In genomic region chr3:50154476-50154839, GRCh38 we compare ENCODE assay signal across 8 cellular contexts. TPM values are rescaled to one million over a fixed set of nuclear protein-coding genes. Genes with fewer than 3 reads are reported as not detected.
A peak's percentile ranks its signal among the peaks of the same experiment; 100 is the strongest.
DNase-seq lines count a peak whose midpoint lies in the region; ATAC-seq, FAIRE-seq and TF ChIP-seq lines count a peak whose summit lies in the region.

No MANE protein-coding gene starts in this region.

- H3K27me3 Mint-ChIP-seq in osteocyte (ENCODE audit: unreplicated experiment): peaks cover 23% of the 10 kb centered on the region

- CTCF ChIA-PET in endothelial cell of umbilical vein (lab: Charles Lee): interaction anchor here (1.1 to 3.8 kb wide), 6 partner anchors 17 to 37 kb away, joined by 3 to 40 read pairs (median 12); no protein-coding TSS in a partner anchor

- dilution Hi-C loops in endothelial cell of umbilical vein (cut with MboI; ENCODE audit: extremely low pct_ligation_motif_present, low sequenced_read_pairs): no loop called here

- POLR2A ChIA-PET in endothelial cell of umbilical vein (lab: Charles Lee): no interaction called here

- BruUV-seq in endothelial cell of umbilical vein (replicated peaks; lab: Mats Ljungman, UMichigan): no TSS peak

- H3K79me2 ChIP-seq in endothelial cell of umbilical vein (ENCODE audit: control insufficient read depth, insufficient read depth, low read length): peaks cover 36% of the 10 kb centered on the region

- H3K9me1 ChIP-seq in endothelial cell of umbilical vein (replicated peaks; ENCODE audit: control insufficient read depth, extremely low read depth, insufficient read depth, low read length): no peaks in the 10 kb centered on the region

- H3K36me3 ChIP-seq in endothelial cell of umbilical vein (ENCODE audit: control insufficient read depth in 2 of 2, extremely low read depth in 1 of 2, insufficient read depth in 2 of 2, low read length in 2 of 2): no peaks in the 10 kb centered on the region

- H3K9ac ChIP-seq in endothelial cell of umbilical vein (replicated peaks; ENCODE audit: extremely low read depth, insufficient read depth, low read length): no peak overlapping the region

- ATAC-seq in GM21423 (IDR thresholded peaks at IDR 0.05; ENCODE audit: unreplicated experiment): peak; percentile 13

- TF ChIP-seq POLR2A in endothelial cell of umbilical vein (IDR thresholded peaks at IDR 0.05; ENCODE audit: low read depth, low read length): no peak

- H3K4me3 Mint-ChIP-seq in osteocyte (ENCODE audit: unreplicated experiment): peak overlapping the region; percentile 63

- no peaks in the 10 kb centered on the region for H3K27me3 ChIP-seq in endothelial cell of umbilical vein (ENCODE audit: control insufficient read depth in 2 of 2, insufficient read depth in 2 of 2, low read length in 2 of 2)

- H3K4me1 Mint-ChIP-seq in osteocyte (ENCODE audit: unreplicated experiment): peaks cover 38% of the 10 kb centered on the region

- H3K27ac ChIP-seq in endothelial cell of umbilical vein (ENCODE audit: insufficient read depth, low read depth, low read length): no peak overlapping the region

- peak; percentile 48 for DNase-seq in ELF-1 (ENCODE audit: low read depth, low spot score)
- DNase-seq in NCI-H526 treated with DMSO at 0.1 percent for 48 hours (lab: John Stamatoyannopoulos, UW): peak; percentile 69
- peak; percentile 47 for DNase-seq in endothelial cell of umbilical vein (ENCODE audit: low read depth, low spot score)
- no peak for DNase-seq in osteocyte (ENCODE audit: extremely low spot score, unreplicated experiment)
- no peak for DNase-seq in mucosa of gallbladder (ENCODE audit: low spot score)
- no peak for DNase-seq in NCI-H1694 treated with DMSO at 0.1 percent for 48 hours (lab: John Stamatoyannopoulos, UW)
- DNase-seq in NCI-H187 treated with DMSO at 0.1 percent for 48 hours (lab: John Stamatoyannopoulos, UW): no peak

- TF ChIP-seq CTCF in endothelial cell of umbilical vein (IDR thresholded peaks at IDR 0.05; ENCODE audit: extremely low read depth in 1 of 2, insufficient read depth in 1 of 2, low read depth in 1 of 2, low read length in 2 of 2): peak; percentile 45 to 71
- peak; percentile 9 for TF ChIP-seq CTCF in osteocyte (IDR thresholded peaks at IDR 0.05)

- H3K9me3 ChIP-seq in endothelial cell of umbilical vein (replicated peaks; ENCODE audit: control insufficient read depth, insufficient read depth, low read length): no peaks in the 10 kb centered on the region

- H2AFZ ChIP-seq in endothelial cell of umbilical vein (ENCODE audit: low read depth, low read length): peak overlapping the region; percentile 53

- no peaks in the 10 kb centered on the region for H3K36me3 Mint-ChIP-seq in osteocyte (ENCODE audit: unreplicated experiment)

- peak; percentile 33 for FAIRE-seq in endothelial cell of umbilical vein (lab: Jason Lieb, UNC)

- H3K4me1 ChIP-seq in endothelial cell of umbilical vein (ENCODE audit: control insufficient read depth, extremely low read depth, insufficient read depth, low read length): peaks cover 45% of the 10 kb centered on the region

- H3K4me2 ChIP-seq in endothelial cell of umbilical vein (ENCODE audit: insufficient read depth, low read length): peak overlapping the region; percentile 66

- H3K27ac Mint-ChIP-seq in osteocyte (ENCODE audit: unreplicated experiment): no peak overlapping the region

- no peaks in the 10 kb centered on the region for H4K20me1 ChIP-seq in endothelial cell of umbilical vein (replicated peaks; ENCODE audit: control insufficient read depth, extremely low read depth, insufficient read depth, low read length)

- intact Hi-C loops in endothelial cell of umbilical vein (cut with micrococcal nuclease): loop anchor here (1.0 kb wide), 2 partner anchors 16 to 33 kb away; no protein-coding TSS in a partner anchor

- H3K4me3 ChIP-seq in endothelial cell of umbilical vein (replicated peaks in 1 of 3; ENCODE audit: insufficient read depth in 1 of 3, low read depth in 1 of 3, low read length in 3 of 3): peak overlapping the region; percentile 14 to 77 (median 37)

- no peaks in the 10 kb centered on the region for H3K9me3 Mint-ChIP-seq in osteocyte (ENCODE audit: unreplicated experiment)

TF ChIP-seq in endothelial cell of umbilical vein, 7 proteins besides CTCF, POLR2A, EP300 and RAD21:
- TF ChIP-seq FOS (IDR thresholded peaks at IDR 0.05; ENCODE audit: borderline replicate concordance, insufficient read depth, low read length) (no peak), MAX (IDR thresholded peaks at IDR 0.05; ENCODE audit: insufficient read depth, insufficient read length) (no peak), GATA2 (IDR thresholded peaks at IDR 0.05; ENCODE audit: insufficient read depth, insufficient read length, low read depth, low read length) (no peak), POLR2AphosphoS5 (IDR thresholded peaks at IDR 0.05; ENCODE audit: insufficient read depth, low read depth, low read length) (no peak), MYC (IDR thresholded peaks at IDR 0.05; ENCODE audit: low read depth, low read length) (no peak), JUN (IDR thresholded peaks at IDR 0.05; ENCODE audit: borderline replicate concordance, insufficient read depth, insufficient read length, low read depth) (no peak), EZH2 (IDR thresholded peaks at IDR 0.05; ENCODE audit: borderline replicate concordance, low read depth, low read length, severe bottlenecking) (no peak)

RNA-seq across cellular contexts. Expression of gene SEMA3F, which starts 0.7 kb away (rescaled TPM):
- total RNA-seq in endothelial cell of umbilical vein: 99.1 and 143 TPM in 2 replicates
- polyA plus RNA-seq in endothelial cell of umbilical vein: 64.8 and 65.8 TPM in 2 replicates
- polyA plus RNA-seq in endothelial cell of umbilical vein (2011; cell fraction: cytosol; rRNA removed): 52.6 and 61.9 TPM in 2 replicates
- 74.4 and 75.9 TPM in 2 replicates for polyA plus RNA-seq in endothelial cell of umbilical vein (2011; cell fraction: nucleus; rRNA removed)
- polyA plus RNA-seq in endothelial cell of umbilical vein (2012): 91.4 and 101 TPM in 2 replicates
- polyA minus RNA-seq in endothelial cell of umbilical vein: 84.2 and 86.5 TPM in 2 replicates
- polyA minus RNA-seq in endothelial cell of umbilical vein (2011; cell fraction: cytosol; rRNA and poly(A)+ RNA removed): 32.9 TPM
- 35.4 and 43.0 TPM in 2 replicates for polyA minus RNA-seq in endothelial cell of umbilical vein (2011; cell fraction: nucleus; rRNA and poly(A)+ RNA removed)
- total RNA-seq in osteocyte: 11.8 and 12.9 TPM in 2 replicates
- 34.1 TPM for total RNA-seq in mucosa of gallbladder

RNA-seq across cellular contexts. Expression of gene GNAT1, which starts 37.0 kb away (rescaled TPM):
- total RNA-seq in endothelial cell of umbilical vein (0.77 and 0.78 TPM in 2 replicates), osteocyte (not detected in 2 replicates), mucosa of gallbladder (not detected)
- polyA plus RNA-seq in endothelial cell of umbilical vein: 0.05 TPM in 1 of 2 replicates, not detected in the other
- polyA plus RNA-seq in endothelial cell of umbilical vein (2011; cell fraction: cytosol; rRNA removed): 0.03 TPM in 1 of 2 replicates, not detected in the other
- polyA plus RNA-seq in endothelial cell of umbilical vein (2011; cell fraction: nucleus; rRNA removed): 0.40 and 0.55 TPM in 2 replicates
- polyA plus RNA-seq in endothelial cell of umbilical vein (2012): 0.16 TPM in 1 of 2 replicates, not detected in the other
- polyA minus RNA-seq in endothelial cell of umbilical vein: not detected in 2 replicates
- not detected for polyA minus RNA-seq in endothelial cell of umbilical vein (2011; cell fraction: cytosol; rRNA and poly(A)+ RNA removed)
- 0.14 and 0.34 TPM in 2 replicates for polyA minus RNA-seq in endothelial cell of umbilical vein (2011; cell fraction: nucleus; rRNA and poly(A)+ RNA removed)

RNA-seq across cellular contexts. Expression of gene SLC38A3, which starts 50.6 kb away (rescaled TPM):
- total RNA-seq in endothelial cell of umbilical vein (0.60 and 0.65 TPM in 2 replicates), osteocyte (3.9 and 4.5 TPM in 2 replicates), mucosa of gallbladder (2.2 TPM)
- polyA plus RNA-seq in endothelial cell of umbilical vein: 0.94 and 1.1 TPM in 2 replicates
- polyA plus RNA-seq in endothelial cell of umbilical vein (2011; cell fraction: cytosol; rRNA removed): 0.21 and 0.23 TPM in 2 replicates
- polyA plus RNA-seq in endothelial cell of umbilical vein (2011; cell fraction: nucleus; rRNA removed): 1.0 and 1.2 TPM in 2 replicates
- 0.24 TPM in 1 of 2 replicates, not detected in the other for polyA plus RNA-seq in endothelial cell of umbilical vein (2012)
- not detected in 2 replicates for polyA minus RNA-seq in endothelial cell of umbilical vein
- not detected for polyA minus RNA-seq in endothelial cell of umbilical vein (2011; cell fraction: cytosol; rRNA and poly(A)+ RNA removed)
- polyA minus RNA-seq in endothelial cell of umbilical vein (2011; cell fraction: nucleus; rRNA and poly(A)+ RNA removed): 0.72 and 0.77 TPM in 2 replicates

Comparison
In these comparisons a context has a peak if more than half of its experiments do, and no peak if none do; other contexts are left out.
1. DNase-seq: peak in ELF-1 (single experiment), NCI-H526 treated with DMSO at 0.1 percent for 48 hours (single experiment) and endothelial cell of umbilical vein (single experiment); none in osteocyte (single experiment), mucosa of gallbladder (single experiment), NCI-H1694 treated with DMSO at 0.1 percent for 48 hours (single experiment) and NCI-H187 treated with DMSO at 0.1 percent for 48 hours (single experiment).